ENCODE assay signal across 24 cellular contexts in genomic region chr5:177015156-177015555, GRCh38.
"Had no signal": no experiment of that assay in that cellular context is flagged by ENCODE, and none has a peak within 500 bp of the region (broad histone marks: within the 10 kb centered on the region; RNA-seq: fewer than 3 reads in every experiment).

No MANE protein-coding gene starts in this region.

- H3K79me2 ChIP-seq: hepatocyte had no signal

- H2AFZ ChIP-seq: hepatocyte had no signal

- DNase-seq: colonic mucosa; cortex of kidney; effector CD8-positive, alpha-beta T cell; effector memory CD8-positive, alpha-beta T cell; endodermal cell; erythroblast; esophagus squamous epithelium; foreskin keratinocyte; heart left ventricle; hypothalamus; immature natural killer cell; islet precursor cell; kidney; kidney glomerular epithelial cell; left cardiac atrium; left lung; left ventricle myocardium superior; lower lobe of right lung; mesenchymal stem cell; mucosa of descending colon had no signal

- H3K4me2 ChIP-seq: hepatocyte had no signal

- ATAC-seq: effector memory CD8-positive, alpha-beta T cell; esophagus mucosa; foreskin keratinocyte; gastroesophageal sphincter; heart left ventricle; left cardiac atrium; left lung; left ventricle myocardium superior; lower lobe of right lung; mucosa of descending colon had no signal

- H3K27me3 ChIP-seq: colonic mucosa, esophagus squamous epithelium, foreskin keratinocyte, gastroesophageal sphincter, heart left ventricle, hepatocyte, left lung had no signal

- H3K27ac ChIP-seq: colonic mucosa, epithelial cell of prostate, esophagus squamous epithelium, foreskin keratinocyte, gastroesophageal sphincter, heart left ventricle, hepatocyte, left lung, lower lobe of right lung had no signal

- H3K4me1 ChIP-seq: colonic mucosa, foreskin keratinocyte, left lung, lower lobe of right lung had no signal

- H3K4me3 ChIP-seq: colonic mucosa, esophagus squamous epithelium, gastroesophageal sphincter, heart left ventricle, hepatocyte, left lung, lower lobe of right lung, mucosa of descending colon had no signal

- H3K9me3 ChIP-seq: colonic mucosa, esophagus squamous epithelium, gastroesophageal sphincter, heart left ventricle, left lung, lower lobe of right lung, mucosa of descending colon had no signal

- H3K36me3 ChIP-seq: colonic mucosa, esophagus squamous epithelium, gastroesophageal sphincter, heart left ventricle, left lung, lower lobe of right lung had no signal
